ENCODE assay signal across 9 cellular contexts in genomic region chr17:76791053-76791980, GRCh38. TPM values are rescaled to one million over a fixed set of nuclear protein-coding genes. Genes with fewer than 3 reads are reported as not detected.
DNase-seq lines count a peak whose midpoint lies in the region; ATAC-seq and TF ChIP-seq lines count a peak whose summit lies in the region.
"Had no signal": no experiment of that assay in that cellular context is flagged by ENCODE, and none has a peak within 500 bp of the region (broad histone marks: within the 10 kb centered on the region; RNA-seq: fewer than 3 reads in every experiment).

No MANE protein-coding gene starts in this region.

- H3K4me3 ChIP-seq in H7 (ENCODE audit: insufficient read depth, low read depth, low read length) = no peak overlapping the region

- TF ChIP-seq CTCF in foreskin keratinocyte (conservative IDR thresholded peaks at IDR 0.05) = no peak

- H3K9me3 Mint-ChIP-seq in activated T-cell treated with anti-CD3 and anti-CD28 coated beads, Interleukin-2, amount 50 U/mL, for 4 hours = no peaks in the 10 kb centered on the region
- H3K9me3 Mint-ChIP-seq: neural crest cell had no signal

- peak overlapping the region; percentile 33 for H3K4me3 Mint-ChIP-seq in activated T-cell treated with anti-CD3 and anti-CD28 coated beads, Interleukin-2, amount 50 U/mL, for 4 hours
- H3K4me3 Mint-ChIP-seq: neural crest cell had no signal

- no peaks in the 10 kb centered on the region for H3K27me3 Mint-ChIP-seq in activated T-cell treated with anti-CD3 and anti-CD28 coated beads, Interleukin-2, amount 50 U/mL, for 4 hours (ENCODE audit: low read depth)

- H3K27me3 ChIP-seq in foreskin keratinocyte = no peaks in the 10 kb centered on the region
- no peaks in the 10 kb centered on the region for H3K27me3 ChIP-seq in H7 (ENCODE audit: control insufficient read depth, insufficient read depth, low read length)

- peak; percentile 77 for ATAC-seq in activated T-cell treated with anti-CD3 and anti-CD28 coated beads, Interleukin-2, amount 50 U/mL, for 4 hours
- ATAC-seq in foreskin keratinocyte = peak; percentile 67
- ATAC-seq in GM18870 (IDR thresholded peaks at IDR 0.05; ENCODE audit: unreplicated experiment) = no peak

- H3K4me1 Mint-ChIP-seq in activated T-cell treated with anti-CD3 and anti-CD28 coated beads, Interleukin-2, amount 50 U/mL, for 4 hours (ENCODE audit: low read depth) = peaks cover 12% of the 10 kb centered on the region

- DNase-seq in GM04504 (ENCODE audit: low read depth) (peak; percentile 56), NCI-H2171 treated with DMSO at 0.1 percent for 48 hours (lab: John Stamatoyannopoulos, UW) (peak; percentile 88), foreskin keratinocyte (peak; percentile 44 to 68), H7 (no peak), NCI-H187 treated with DMSO at 0.1 percent for 48 hours (lab: John Stamatoyannopoulos, UW) (no peak)
- peak; percentile 31 for DNase-seq in activated T-cell treated with anti-CD3 and anti-CD28 coated beads, Interleukin-2, amount 50 U/mL, for 4 hours
- DNase-seq in stimulated activated CD8-positive, alpha-beta memory T cell treated with anti-CD3 and anti-CD28 coated beads, Interleukin-15, amount 100 ng/mL, for 48 hours (ENCODE audit: low read depth in 2 of 2) = peak; percentile 7 to 19

- peaks cover 4% of the 10 kb centered on the region for H3K36me3 Mint-ChIP-seq in activated T-cell treated with anti-CD3 and anti-CD28 coated beads, Interleukin-2, amount 50 U/mL, for 4 hours (ENCODE audit: insufficient read depth)

- H3K36me3 ChIP-seq in H7 (replicated peaks; ENCODE audit: control insufficient read depth, insufficient read depth, low read length) = no peaks in the 10 kb centered on the region; the same call in 1 of the 2 replicates

- H3K27ac ChIP-seq in foreskin keratinocyte = peak overlapping the region; percentile 83

- peaks cover 4% of the 10 kb centered on the region for H3K4me1 ChIP-seq in foreskin keratinocyte

RNA-seq across cellular contexts. Expression of gene MFSD11, which starts 53.4 kb away (rescaled TPM):
- total RNA-seq in activated T-cell treated with anti-CD3 and anti-CD28 coated beads, Interleukin-2, amount 50 U/mL, for 4 hours = 10 to 100 TPM; 14.6 to 16.6 (median 15.1) TPM
- 13.8 and 16.3 TPM in 2 replicates for total RNA-seq in foreskin keratinocyte
- polyA plus RNA-seq in foreskin keratinocyte = 9.1 and 10.1 TPM in 2 replicates
- total RNA-seq in H7 (2014; rRNA removed; shearing (Covaris generic)) = 11.1 and 16.5 TPM in 2 replicates

RNA-seq across cellular contexts. Expression of gene SRSF2, which starts 54.2 kb away (rescaled TPM):
- total RNA-seq in activated T-cell treated with anti-CD3 and anti-CD28 coated beads, Interleukin-2, amount 50 U/mL, for 4 hours = 100 to 1,000 TPM; 845 to 927 (median 920) TPM
- 280 and 282 TPM in 2 replicates for total RNA-seq in foreskin keratinocyte
- polyA plus RNA-seq in foreskin keratinocyte = 228 and 247 TPM in 2 replicates
- 327 and 489 TPM in 2 replicates for total RNA-seq in H7 (2014; rRNA removed; shearing (Covaris generic))

Comparison
In these comparisons a context has a peak if more than half of its experiments do, and no peak if none do; other contexts are left out.
1. DNase-seq: peak in GM04504 (single experiment), NCI-H2171 treated with DMSO at 0.1 percent for 48 hours (single experiment), activated T-cell treated with anti-CD3 and anti-CD28 coated beads, Interleukin-2, amount 50 U/mL, for 4 hours (single experiment), foreskin keratinocyte (2 of 2) and stimulated activated CD8-positive, alpha-beta memory T cell treated with anti-CD3 and anti-CD28 coated beads, Interleukin-15, amount 100 ng/mL, for 48 hours (2 of 2); none in H7 (single experiment) and NCI-H187 treated with DMSO at 0.1 percent for 48 hours (single experiment).